In genomic region chrX:69123481-69123880, GRCh38 we compare ENCODE assay signal across 25 cellular contexts.
"Had no signal": no experiment of that assay in that cellular context is flagged by ENCODE, and none has a peak within 500 bp of the region (broad histone marks: within the 10 kb centered on the region; RNA-seq: fewer than 3 reads in every experiment).

No MANE protein-coding gene starts in this region.

- H3K9me3 ChIP-seq: adrenal gland, breast epithelium, Peyer's patch, SJCRH30, SK-N-SH had no signal

- H3K9ac ChIP-seq: SK-N-SH had no signal

- H3K4me2 ChIP-seq: SK-N-SH had no signal

- ATAC-seq: activated CD8-positive, alpha-beta T cell treated with anti-CD3 and anti-CD28 coated beads for 36 hours; activated T-cell treated with anti-CD3 and anti-CD28 coated beads, Interleukin-2, amount 50 U/mL, for 72 hours had no signal

- H3K4me3 ChIP-seq: adrenal gland, breast epithelium, Peyer's patch, SJCRH30 had no signal

- DNase-seq: activated CD4-positive, CD25-positive, alpha-beta regulatory T cell; activated CD8-positive, alpha-beta memory T cell treated with anti-CD3 and anti-CD28 coated beads, Interleukin-2, amount 50 U/mL, for 4 hours; activated CD8-positive, alpha-beta T cell treated with anti-CD3 and anti-CD28 coated beads for 36 hours; activated naive CD4-positive, alpha-beta T cell treated with anti-CD3 and anti-CD28 coated beads, Interleukin-2, amount 50 U/mL, for 16 hours; activated naive CD8-positive, alpha-beta T cell treated with anti-CD3 and anti-CD28 coated beads, Interleukin-2, amount 10 ng/mL, durations not matched to agents 7 days and 5 days; activated T-cell treated with anti-CD3 and anti-CD28 coated beads, Interleukin-2, amount 50 U/mL, for 72 hours; adrenal gland; anterior cingulate cortex; caudate nucleus; KG1; NCI-H1092; NCI-H1417; NCI-H1930; NCI-H345; NCI-H510A; NCI-H526 treated with DMSO at 0.1 percent for 48 hours; NCI-H82; Peyer's patch; Right ventricle myocardium superior; SJCRH30; SK-N-SH; T-helper 1 cell had no signal

- H3K36me3 ChIP-seq: adrenal gland, breast epithelium, Peyer's patch, SJCRH30 had no signal

- H3K27me3 ChIP-seq: Peyer's patch, SJCRH30 had no signal

- H3K4me1 ChIP-seq: adrenal gland, breast epithelium, Peyer's patch had no signal

- H3K27ac ChIP-seq: adrenal gland, Peyer's patch, RWPE1, SJCRH30, VCaP had no signal
